18 cellular contexts compared by ENCODE assay signal in the genomic region with DNA sequence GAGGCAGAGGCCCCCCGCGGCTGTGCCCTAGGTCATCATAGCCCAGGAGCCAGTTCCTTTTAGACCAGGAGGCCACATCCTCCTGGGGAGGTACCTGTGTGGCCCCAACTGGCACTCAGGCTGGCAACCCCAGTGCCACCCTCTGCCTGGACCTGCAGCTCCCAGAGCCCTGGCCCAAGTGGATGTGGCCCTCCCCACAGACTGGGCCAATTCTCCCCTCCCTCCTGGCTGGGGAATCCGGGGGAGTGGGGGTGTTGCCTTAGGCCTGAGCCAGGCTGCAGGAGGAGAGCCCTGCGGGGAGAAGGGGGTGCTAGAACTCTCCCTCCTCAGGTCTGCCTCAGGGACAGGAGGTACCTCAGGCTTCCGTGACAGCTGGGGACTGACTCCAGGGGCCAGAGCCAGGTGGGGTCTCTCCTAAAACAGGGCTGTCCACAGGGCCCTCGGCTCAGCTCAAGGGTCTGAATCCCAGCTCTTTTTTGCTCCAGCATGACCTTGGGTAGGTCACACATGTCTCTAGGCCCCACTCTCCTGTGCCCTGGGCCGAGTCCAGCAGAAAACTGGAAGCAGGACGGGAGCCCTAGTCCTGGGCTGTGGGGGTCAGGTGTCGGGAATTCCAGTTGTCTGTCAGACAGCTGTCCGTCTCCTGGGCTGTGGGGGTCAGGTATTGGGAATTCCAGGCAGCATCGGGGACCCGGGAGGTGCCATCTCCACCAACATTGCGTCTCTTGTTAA. TPM values are rescaled to one million over a fixed set of nuclear protein-coding genes. Genes with fewer than 3 reads are reported as not detected.
DNase-seq lines count a peak whose midpoint lies in the region; ATAC-seq, FAIRE-seq and TF ChIP-seq lines count a peak whose summit lies in the region.
"Had no signal": no experiment of that assay in that cellular context is flagged by ENCODE, and none has a peak within 500 bp of the region (broad histone marks: within the 10 kb centered on the region; RNA-seq: fewer than 3 reads in every experiment).

No MANE protein-coding gene starts in this region.

- no peaks in the 10 kb centered on the region for H3K27me3 Mint-ChIP-seq in T-helper 17 cell
- H3K27me3 Mint-ChIP-seq: activated naive CD8-positive, alpha-beta T cell; central memory CD8-positive, alpha-beta T cell had no signal

- peaks cover 2% of the 10 kb centered on the region for H3K4me1 Mint-ChIP-seq in T-helper 17 cell
- H3K4me1 Mint-ChIP-seq: central memory CD8-positive, alpha-beta T cell; neural progenitor cell had no signal

- no peak overlapping the region for H3K4me3 ChIP-seq in Karpas-422 (ENCODE audit: low read length)
- H3K4me3 ChIP-seq in esophagus muscularis mucosa: no peak overlapping the region
- no peak overlapping the region for H3K4me3 ChIP-seq in pancreas
- H3K4me3 ChIP-seq: neural progenitor cell, skin epidermis had no signal

- no peak overlapping the region for H3K27ac Mint-ChIP-seq in T-helper 17 cell
- H3K27ac Mint-ChIP-seq: activated naive CD8-positive, alpha-beta T cell; neural progenitor cell; T-helper 2 cell treated with Interferon-gamma antibody and Interleukin-4, amounts not matched to agents 5 μg/mL and 100 μg/mL, for 36 hours had no signal

- H3K79me2 ChIP-seq in Karpas-422 (ENCODE audit: low read length): no peaks in the 10 kb centered on the region

- H3K36me3 ChIP-seq in Karpas-422 (ENCODE audit: insufficient read depth, low read length) (no peaks in the 10 kb centered on the region), esophagus muscularis mucosa (peaks cover 0 to 52% (median 42%) of the 10 kb centered on the region in 4 donors), pancreas (no peaks in the 10 kb centered on the region)
- H3K36me3 ChIP-seq: neural progenitor cell had no signal

- WGBS in esophagus muscularis mucosa: 51% methylated on average over 6 of the region's 13 CpGs
- WGBS in pancreas, 2 donors: 71 to 80% methylated on average over 13 of the region's 13 CpGs

- H3K4me1 ChIP-seq in Karpas-422 (ENCODE audit: low read length) (peaks cover 32% of the 10 kb centered on the region), esophagus muscularis mucosa (peaks cover 18 to 28% (median 21%) of the 10 kb centered on the region in 4 donors), pancreas (no peaks in the 10 kb centered on the region)
- H3K4me1 ChIP-seq: neural progenitor cell had no signal

- TF ChIP-seq CTCF in esophagus muscularis mucosa (IDR thresholded peaks at IDR 0.05) (no peak), pancreas (IDR thresholded peaks at IDR 0.05) (no peak)

- H3K4me3 Mint-ChIP-seq in T-helper 17 cell: no peak overlapping the region
- H3K4me3 Mint-ChIP-seq: activated naive CD8-positive, alpha-beta T cell; central memory CD8-positive, alpha-beta T cell; neural progenitor cell; T-helper 2 cell treated with Interferon-gamma antibody and Interleukin-4, amounts not matched to agents 5 μg/mL and 100 μg/mL, for 36 hours had no signal

- H3K27ac ChIP-seq in Karpas-422 (ENCODE audit: low read length): no peak overlapping the region
- peak overlapping the region; percentile 65 to 82 (median 78) for H3K27ac ChIP-seq in esophagus muscularis mucosa (replicated peaks in 1 of 4)
- no peak overlapping the region for H3K27ac ChIP-seq in pancreas
- H3K27ac ChIP-seq: neural progenitor cell had no signal

- FAIRE-seq in pancreas (lab: Jason Lieb, UNC): no peak
- FAIRE-seq: D721Med had no signal

- TF ChIP-seq EP300 in esophagus muscularis mucosa (IDR thresholded peaks at IDR 0.05): no peak

- H2AFZ ChIP-seq in Karpas-422 (ENCODE audit: low read length): no peak overlapping the region
- H2AFZ ChIP-seq: neural progenitor cell had no signal

- no peak for TF ChIP-seq POLR2A in esophagus muscularis mucosa (IDR thresholded peaks at IDR 0.05; ENCODE audit: low read depth)

- no peaks in the 10 kb centered on the region for H3K27me3 ChIP-seq in Karpas-422 (ENCODE audit: low read length)
- H3K27me3 ChIP-seq in esophagus muscularis mucosa: no peaks in the 10 kb centered on the region
- H3K27me3 ChIP-seq in pancreas: no peaks in the 10 kb centered on the region
- H3K27me3 ChIP-seq: neural progenitor cell had no signal

- intact Hi-C loops in esophagus muscularis mucosa (cut with DNase I) (no loop called here), pancreas (cut with DNase I) (no loop called here)

- no peak overlapping the region for H3K4me2 ChIP-seq in Karpas-422 (ENCODE audit: low read depth, low read length, poor library complexity, severe bottlenecking)
- H3K4me2 ChIP-seq: neural progenitor cell had no signal

- peaks cover 22% of the 10 kb centered on the region; the same call in 1 of the 2 replicates for H4K20me1 ChIP-seq in Karpas-422 (ENCODE audit: insufficient read depth, low read depth, low read length)

- DNase-seq in Karpas-422 (peak; percentile 62), esophagus muscularis mucosa (ENCODE audit: extremely low spot score) (no peak), pancreas (no peak), dedifferentiated amniotic fluid mesenchymal stem cell (ENCODE audit: extremely low spot score) (no peak), T-helper 17 cell (no peak), ACHN (no peak)
- DNase-seq: AML-193, foreskin melanocyte, KG1, mesenchymal stem cell, NCI-H1105, SHP77 had no signal

- no peaks in the 10 kb centered on the region for H3K9me2 ChIP-seq in Karpas-422 (replicated peaks; ENCODE audit: insufficient read depth, low read length)

- in situ Hi-C loops in ACHN (cut with HindIII; ENCODE audit: low pct_ligation_motif_present, low pct_unique_long_range_greater_than_20kb, low sequenced_read_pairs): no loop called here

- H3K9ac ChIP-seq in Karpas-422 (ENCODE audit: low read length): peak overlapping the region; percentile 17; the same call in 1 of the 2 replicates
- H3K9ac ChIP-seq: neural progenitor cell had no signal

- no peaks in the 10 kb centered on the region for H3K9me3 ChIP-seq in Karpas-422 (ENCODE audit: low read length)
- no peaks in the 10 kb centered on the region for H3K9me3 ChIP-seq in esophagus muscularis mucosa
- no peaks in the 10 kb centered on the region for H3K9me3 ChIP-seq in pancreas
- no peaks in the 10 kb centered on the region for H3K9me3 ChIP-seq in T-helper 17 cell (ENCODE audit: control insufficient read depth, low read length, poor library complexity, severe bottlenecking)

- H3K36me3 Mint-ChIP-seq in T-helper 17 cell (ENCODE audit: low read depth): no peaks in the 10 kb centered on the region
- H3K36me3 Mint-ChIP-seq: activated naive CD8-positive, alpha-beta T cell; neural progenitor cell had no signal

- peak in 3 of 4 donors; percentile 1 to 5 (median 4) for ATAC-seq in pancreas
- ATAC-seq in T-helper 17 cell: no peak

RNA-seq across cellular contexts. Expression of a gene that starts 9.6 kb away (rescaled TPM):
- total RNA-seq in Karpas-422 (2014; rRNA removed; shearing (Covaris generic); ENCODE audit: low replicate concordance): 40.1 and 104 TPM in 2 replicates
- total RNA-seq in esophagus muscularis mucosa (10 to 100 TPM; 29.5 to 41.3 (median 35.8) TPM), pancreas (10 to 100 TPM; 10.1 to 26.8 (median 14.4) TPM), T-helper 17 cell (10 to 100 TPM; 19.3 to 28.6 TPM)
- 10 to 100 TPM; 14.1 to 19.4 TPM for polyA plus RNA-seq in pancreas

RNA-seq across cellular contexts. Expression of a gene that starts 19.5 kb away (rescaled TPM):
- 1.3 and 2.9 TPM in 2 replicates for total RNA-seq in Karpas-422 (2014; rRNA removed; shearing (Covaris generic); ENCODE audit: low replicate concordance)
- total RNA-seq in esophagus muscularis mucosa (1 to 10 TPM; 1.2 to 4.2 (median 1.9) TPM), pancreas (1 to 10 TPM in 2 of 6 donors, under 1 TPM in 4; 0.23 to 5.1 (median 0.86) TPM), T-helper 17 cell (1 to 10 TPM in 1 of 2 donors, under 1 TPM in 1; 0.86 to 1.9 TPM)
- polyA plus RNA-seq in pancreas: 1 to 10 TPM; 1.3 to 2.9 TPM

RNA-seq across cellular contexts. Expression of a gene that starts 26.6 kb away (rescaled TPM):
- 11.7 and 38.4 TPM in 2 replicates for total RNA-seq in Karpas-422 (2014; rRNA removed; shearing (Covaris generic); ENCODE audit: low replicate concordance)
- total RNA-seq in esophagus muscularis mucosa (10 to 100 TPM in 3 of 4 donors, 1 to 10 TPM in 1; 8.3 to 18.5 (median 16.3) TPM), pancreas (10 to 100 TPM in 4 of 6 donors, 1 to 10 TPM in 2; 6.8 to 22.7 (median 11.5) TPM), T-helper 17 cell (10 to 100 TPM in 1 of 2 donors, 1 to 10 TPM in 1; 7.4 to 10.8 TPM)
- polyA plus RNA-seq in pancreas: 10 to 100 TPM; 33.7 to 54.4 TPM

RNA-seq across cellular contexts. Expression of a gene that starts 46.0 kb away (rescaled TPM):
- 3.7 and 9.6 TPM in 2 replicates for total RNA-seq in Karpas-422 (2014; rRNA removed; shearing (Covaris generic); ENCODE audit: low replicate concordance)
- 1 to 10 TPM; 3.3 to 8.4 (median 4.9) TPM for total RNA-seq in esophagus muscularis mucosa
- 1 to 10 TPM; 3.8 to 6.4 (median 4.7) TPM for total RNA-seq in pancreas
- polyA plus RNA-seq in pancreas: 10 to 100 TPM; 18.1 to 22.0 TPM
- total RNA-seq in T-helper 17 cell: 10 to 100 TPM; 10.6 to 11.0 TPM

RNA-seq across cellular contexts. Expression of a gene that starts 50.0 kb away (rescaled TPM):
- total RNA-seq in Karpas-422 (2014; rRNA removed; shearing (Covaris generic); ENCODE audit: low replicate concordance): 0.34 and 0.43 TPM in 2 replicates
- total RNA-seq in esophagus muscularis mucosa: not detected
- total RNA-seq in pancreas: under 1 TPM; 0.14 to 0.58 (median 0.36) TPM
- polyA plus RNA-seq in pancreas: 1 to 10 TPM; 2.0 to 2.6 TPM
- under 1 TPM in 1 of 2 donors, not detected in 1; 0.12 TPM for total RNA-seq in T-helper 17 cell

Comparison
In these comparisons a context has a peak if more than half of its experiments do, and no peak if none do; other contexts are left out.
1. H3K27ac ChIP-seq: peak in esophagus muscularis mucosa (4 of 4); none in Karpas-422 (single experiment) and pancreas (0 of 4).